Comparison of ENCODE assay signal across 10 cellular contexts in the genomic region with DNA sequence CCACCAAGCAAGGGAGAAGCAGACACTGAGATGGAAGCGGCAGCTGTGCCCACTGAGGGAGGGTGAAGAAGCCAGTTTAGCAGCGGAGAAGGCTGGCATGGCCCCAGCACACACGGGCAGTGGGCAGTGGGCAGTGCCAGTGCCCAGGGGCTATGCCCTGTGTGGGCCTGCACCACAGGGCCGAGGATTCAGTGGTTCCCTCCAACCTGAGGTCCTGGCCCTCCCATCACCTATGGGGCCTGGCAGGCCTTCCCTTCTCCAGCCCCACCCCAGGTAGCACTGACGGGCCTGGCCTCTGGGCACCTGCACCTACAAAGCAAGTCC.
DNase-seq lines count a peak whose midpoint lies in the region; ATAC-seq and TF ChIP-seq lines count a peak whose summit lies in the region.
"Had no signal": no experiment of that assay in that cellular context is flagged by ENCODE, and none has a peak within 500 bp of the region (broad histone marks: within the 10 kb centered on the region; RNA-seq: fewer than 3 reads in every experiment).

No MANE protein-coding gene starts in this region.

- intact Hi-C loops in sigmoid colon (cut with DNase I): no loop called here

- H3K9me3 Mint-ChIP-seq in T-helper 1 cell treated with Interleukin-12 subunit alpha and Interleukin-12 subunit beta and Interleukin-4 antibody, amounts not matched to agents 30 μg/mL and 1 μg/mL, for 36 hours: no peaks in the 10 kb centered on the region
- H3K9me3 Mint-ChIP-seq in brain: peaks cover 0 to 4% (median 0%) of the 10 kb centered on the region in 5 experiments

- H3K27ac ChIP-seq in sigmoid colon: peak overlapping the region; percentile 74 to 94 (median 78)
- H3K27ac ChIP-seq: 22Rv1, VCaP had no signal

- no peak for TF ChIP-seq POLR2A in sigmoid colon (IDR thresholded peaks at IDR 0.05)

- peaks cover 0 to 88% (median 77%) of the 10 kb centered on the region in 4 donors for H3K4me1 ChIP-seq in sigmoid colon

- no peaks in the 10 kb centered on the region for H3K36me3 Mint-ChIP-seq in T-helper 1 cell treated with Interleukin-12 subunit alpha and Interleukin-12 subunit beta and Interleukin-4 antibody, amounts not matched to agents 30 μg/mL and 1 μg/mL, for 36 hours (ENCODE audit: low read depth)
- no peaks in the 10 kb centered on the region for H3K36me3 Mint-ChIP-seq in brain

- WGBS in sigmoid colon, 2 donors: 74 to 88% methylated on average over 5 of the region's 5 CpGs

- no peaks in the 10 kb centered on the region for H3K9me3 ChIP-seq in sigmoid colon

- peak in 1 of 2 experiments; percentile 5 for TF ChIP-seq CTCF in brain (conservative IDR thresholded peaks at IDR 0.05)
- TF ChIP-seq CTCF in sigmoid colon (IDR thresholded peaks at IDR 0.05): no peak

- TF ChIP-seq EP300 in sigmoid colon (IDR thresholded peaks at IDR 0.05): no peak

- peak overlapping the region; percentile 44 for H3K4me3 Mint-ChIP-seq in T-helper 1 cell treated with Interleukin-12 subunit alpha and Interleukin-12 subunit beta and Interleukin-4 antibody, amounts not matched to agents 30 μg/mL and 1 μg/mL, for 36 hours
- peak overlapping the region in 1 of 5 experiments; percentile 32 for H3K4me3 Mint-ChIP-seq in brain

- peak; percentile 2 for ATAC-seq in HG03354 (IDR thresholded peaks at IDR 0.05; ENCODE audit: poor library complexity, severe bottlenecking, unreplicated experiment)
- ATAC-seq in GM21515 (IDR thresholded peaks at IDR 0.05; ENCODE audit: unreplicated experiment): no peak

- no peaks in the 10 kb centered on the region for H3K36me3 ChIP-seq in sigmoid colon

- no peaks in the 10 kb centered on the region for H3K27me3 ChIP-seq in sigmoid colon

- H3K27me3 Mint-ChIP-seq in T-helper 1 cell treated with Interleukin-12 subunit alpha and Interleukin-12 subunit beta and Interleukin-4 antibody, amounts not matched to agents 30 μg/mL and 1 μg/mL, for 36 hours (ENCODE audit: low read depth): no peaks in the 10 kb centered on the region
- peaks cover 4% of the 10 kb centered on the region for H3K27me3 Mint-ChIP-seq in brain

- H3K27ac Mint-ChIP-seq in T-helper 1 cell treated with Interleukin-12 subunit alpha and Interleukin-12 subunit beta and Interleukin-4 antibody, amounts not matched to agents 30 μg/mL and 1 μg/mL, for 36 hours: peak overlapping the region; percentile 61
- H3K27ac Mint-ChIP-seq in brain: peak overlapping the region; percentile 17 to 74 (median 65)

- DNase-seq in T-helper 1 cell (no peak), sigmoid colon (no peak), T1000 (lab: John Stamatoyannopoulos, UW) (no peak), HT-29 (ENCODE audit: low spot score) (no peak)

- no peak overlapping the region for H3K4me3 ChIP-seq in sigmoid colon

- peaks cover 21% of the 10 kb centered on the region for H3K4me1 Mint-ChIP-seq in T-helper 1 cell treated with Interleukin-12 subunit alpha and Interleukin-12 subunit beta and Interleukin-4 antibody, amounts not matched to agents 30 μg/mL and 1 μg/mL, for 36 hours (ENCODE audit: low read depth)
- H3K4me1 Mint-ChIP-seq in brain: peaks cover 87% of the 10 kb centered on the region
